In genomic region chr17:79623786-79624657, GRCh38 we compare ENCODE assay signal across 18 cellular contexts. TPM values are rescaled to one million over a fixed set of nuclear protein-coding genes. Genes with fewer than 3 reads are reported as not detected.
DNase-seq lines count a peak whose midpoint lies in the region; ATAC-seq and TF ChIP-seq lines count a peak whose summit lies in the region.
"Had no signal": no experiment of that assay in that cellular context is flagged by ENCODE, and none has a peak within 500 bp of the region (broad histone marks: within the 10 kb centered on the region; RNA-seq: fewer than 3 reads in every experiment).

No MANE protein-coding gene starts in this region.

- TF ChIP-seq POLR2A in esophagus muscularis mucosa (IDR thresholded peaks at IDR 0.05; ENCODE audit: low read depth): no peak
- TF ChIP-seq POLR2A in thyroid gland (IDR thresholded peaks at IDR 0.05): no peak

- H3K4me1 ChIP-seq in esophagus muscularis mucosa: peaks cover 0 to 13% (median under 1%) of the 10 kb centered on the region in 4 donors
- no peaks in the 10 kb centered on the region for H3K4me1 ChIP-seq in thyroid gland
- H3K4me1 ChIP-seq: BLaER1 treated with 17β-estradiol and CSF1 and Interleukin-3, amounts not matched to agents 10 nM and 100 nM; breast epithelium; heart right ventricle had no signal

- POLR2A ChIA-PET in activated CD4-positive, alpha-beta memory T cell treated with anti-CD3 and anti-CD28 coated beads for 36 hours (lab: Charles Lee): no interaction called here
- POLR2A ChIA-PET in activated CD4-positive, alpha-beta memory T cell treated with anti-CD3 and anti-CD28 coated beads, Interleukin-2, amount 10 ng/mL, durations not matched to agents 7 days and 5 days (lab: Charles Lee): no interaction called here

- H3K4me1 Mint-ChIP-seq in activated CD4-positive, alpha-beta memory T cell treated with anti-CD3 and anti-CD28 coated beads for 36 hours (ENCODE audit: low read depth): no peaks in the 10 kb centered on the region
- no peaks in the 10 kb centered on the region for H3K4me1 Mint-ChIP-seq in activated CD4-positive, alpha-beta memory T cell treated with anti-CD3 and anti-CD28 coated beads, Interleukin-2, amount 10 ng/mL, durations not matched to agents 7 days and 5 days
- H3K4me1 Mint-ChIP-seq in CD14-positive monocyte: no peaks in the 10 kb centered on the region
- H3K4me1 Mint-ChIP-seq: T-cell had no signal

- intact Hi-C loops in activated CD4-positive, alpha-beta memory T cell treated with anti-CD3 and anti-CD28 coated beads for 36 hours (cut with micrococcal nuclease): no loop called here
- intact Hi-C loops in CD14-positive monocyte (cut with micrococcal nuclease): no loop called here
- intact Hi-C loops in esophagus muscularis mucosa (cut with DNase I): no loop called here
- intact Hi-C loops in posterior vena cava (cut with DNase I): no loop called here
- intact Hi-C loops in thyroid gland (cut with DNase I): no loop called here

- H3K9me3 ChIP-seq in esophagus muscularis mucosa (no peaks in the 10 kb centered on the region), thyroid gland (no peaks in the 10 kb centered on the region)
- H3K9me3 ChIP-seq: breast epithelium, heart right ventricle had no signal

- CTCF ChIA-PET in activated CD4-positive, alpha-beta memory T cell treated with anti-CD3 and anti-CD28 coated beads for 36 hours (lab: Charles Lee): interaction anchor here (1.2 to 1.4 kb wide), 2 partner anchors 9 to 11 kb away, joined by 3 to 4 read pairs; no protein-coding TSS in a partner anchor
- CTCF ChIA-PET in activated CD4-positive, alpha-beta memory T cell treated with anti-CD3 and anti-CD28 coated beads, Interleukin-2, amount 10 ng/mL, durations not matched to agents 7 days and 5 days (lab: Charles Lee): interaction anchor here (1.9 kb wide), 1 partner anchor 12 kb away, joined by 4 read pairs; no protein-coding TSS in a partner anchor

- TF ChIP-seq EP300 in esophagus muscularis mucosa (IDR thresholded peaks at IDR 0.05): no peak

- 79% methylated on average over 19 of the region's 19 CpGs for WGBS in esophagus muscularis mucosa
- WGBS in thyroid gland, 2 donors: 79 to 85% methylated on average over 16 of the region's 19 CpGs

- peak; percentile 2 for DNase-seq in activated CD4-positive, alpha-beta memory T cell treated with anti-CD3 and anti-CD28 coated beads for 36 hours
- no peak for DNase-seq in activated CD4-positive, alpha-beta memory T cell treated with anti-CD3 and anti-CD28 coated beads, Interleukin-2, amount 10 ng/mL, durations not matched to agents 7 days and 5 days
- DNase-seq in CD14-positive monocyte (ENCODE audit: low spot score) (peak; percentile 21), esophagus muscularis mucosa (ENCODE audit: extremely low spot score) (peak; percentile 53), posterior vena cava (ENCODE audit: low spot score) (peak; percentile 71), AG20443 (ENCODE audit: low spot score) (no peak), thyroid gland (no peak)
- DNase-seq: NCI-H1694 treated with DMSO at 0.1 percent for 48 hours; stimulated activated CD4-positive, alpha-beta T cell treated with anti-CD3 and anti-CD28 coated beads, Interleukin-2, amount 100 ng/mL, for 48 hours had no signal

- no peaks in the 10 kb centered on the region for H3K36me3 Mint-ChIP-seq in activated CD4-positive, alpha-beta memory T cell treated with anti-CD3 and anti-CD28 coated beads for 36 hours
- H3K36me3 Mint-ChIP-seq in activated CD4-positive, alpha-beta memory T cell treated with anti-CD3 and anti-CD28 coated beads, Interleukin-2, amount 10 ng/mL, durations not matched to agents 7 days and 5 days (ENCODE audit: low read depth): no peaks in the 10 kb centered on the region
- no peaks in the 10 kb centered on the region for H3K36me3 Mint-ChIP-seq in CD14-positive monocyte
- H3K36me3 Mint-ChIP-seq: activated naive CD8-positive, alpha-beta T cell; T-cell had no signal

- H3K27ac Mint-ChIP-seq in activated CD4-positive, alpha-beta memory T cell treated with anti-CD3 and anti-CD28 coated beads for 36 hours: no peak overlapping the region
- H3K27ac Mint-ChIP-seq in activated CD4-positive, alpha-beta memory T cell treated with anti-CD3 and anti-CD28 coated beads, Interleukin-2, amount 10 ng/mL, durations not matched to agents 7 days and 5 days: no peak overlapping the region
- no peak overlapping the region for H3K27ac Mint-ChIP-seq in CD14-positive monocyte
- H3K27ac Mint-ChIP-seq: activated naive CD8-positive, alpha-beta T cell; T-cell had no signal

- H3K36me3 ChIP-seq in esophagus muscularis mucosa (no peaks in the 10 kb centered on the region), thyroid gland (no peaks in the 10 kb centered on the region)
- H3K36me3 ChIP-seq: BLaER1 treated with 17β-estradiol and CSF1 and Interleukin-3, amounts not matched to agents 10 nM and 100 nM; breast epithelium; heart right ventricle had no signal

- TF ChIP-seq CTCF in CD14-positive monocyte (IDR thresholded peaks at IDR 0.05): no peak
- no peak for TF ChIP-seq CTCF in esophagus muscularis mucosa (IDR thresholded peaks at IDR 0.05)
- no peak for TF ChIP-seq CTCF in thyroid gland (IDR thresholded peaks at IDR 0.05)

- peaks cover 0 to 62% (median 4%) of the 10 kb centered on the region in 4 donors for H3K27me3 ChIP-seq in esophagus muscularis mucosa
- no peaks in the 10 kb centered on the region for H3K27me3 ChIP-seq in thyroid gland

- H3K4me3 ChIP-seq in esophagus muscularis mucosa (no peak overlapping the region), thyroid gland (replicated peaks in 1 of 3) (no peak overlapping the region)
- H3K4me3 ChIP-seq: BLaER1 treated with 17β-estradiol and CSF1 and Interleukin-3, amounts not matched to agents 10 nM and 100 nM; breast epithelium; heart right ventricle had no signal

- H3K9me3 Mint-ChIP-seq in activated CD4-positive, alpha-beta memory T cell treated with anti-CD3 and anti-CD28 coated beads for 36 hours: peaks cover 6% of the 10 kb centered on the region
- H3K9me3 Mint-ChIP-seq in activated CD4-positive, alpha-beta memory T cell treated with anti-CD3 and anti-CD28 coated beads, Interleukin-2, amount 10 ng/mL, durations not matched to agents 7 days and 5 days: peaks cover 6% of the 10 kb centered on the region
- peaks cover 5 to 13% (median 7%) of the 10 kb centered on the region in 7 donors for H3K9me3 Mint-ChIP-seq in CD14-positive monocyte
- H3K9me3 Mint-ChIP-seq: T-cell had no signal

- H3K4me3 Mint-ChIP-seq in activated CD4-positive, alpha-beta memory T cell treated with anti-CD3 and anti-CD28 coated beads for 36 hours: no peak overlapping the region
- no peak overlapping the region for H3K4me3 Mint-ChIP-seq in activated CD4-positive, alpha-beta memory T cell treated with anti-CD3 and anti-CD28 coated beads, Interleukin-2, amount 10 ng/mL, durations not matched to agents 7 days and 5 days
- H3K4me3 Mint-ChIP-seq in CD14-positive monocyte: no peak overlapping the region
- H3K4me3 Mint-ChIP-seq: activated naive CD8-positive, alpha-beta T cell; T-cell had no signal

- H3K27ac ChIP-seq in esophagus muscularis mucosa (replicated peaks in 1 of 4) (no peak overlapping the region), thyroid gland (no peak overlapping the region)
- H3K27ac ChIP-seq: BLaER1 treated with 17β-estradiol and CSF1 and Interleukin-3, amounts not matched to agents 10 nM and 100 nM; breast epithelium; heart right ventricle; RWPE1 had no signal

- no peak for ATAC-seq in HG03135 (IDR thresholded peaks at IDR 0.05; ENCODE audit: unreplicated experiment)
- ATAC-seq: heart right ventricle, T-cell had no signal

- H3K27me3 Mint-ChIP-seq in activated CD4-positive, alpha-beta memory T cell treated with anti-CD3 and anti-CD28 coated beads for 36 hours: peaks cover 14% of the 10 kb centered on the region
- H3K27me3 Mint-ChIP-seq in activated CD4-positive, alpha-beta memory T cell treated with anti-CD3 and anti-CD28 coated beads, Interleukin-2, amount 10 ng/mL, durations not matched to agents 7 days and 5 days: no peaks in the 10 kb centered on the region
- H3K27me3 Mint-ChIP-seq in CD14-positive monocyte (ENCODE audit: low read depth in 3 of 3): peaks cover 3 to 12% (median 8%) of the 10 kb centered on the region in 3 donors

RNA-seq across cellular contexts. Expression of gene RBFOX3, which starts 13.2 kb away (rescaled TPM):
- not detected for total RNA-seq in activated CD4-positive, alpha-beta memory T cell treated with anti-CD3 and anti-CD28 coated beads for 36 hours
- total RNA-seq in activated CD4-positive, alpha-beta memory T cell treated with anti-CD3 and anti-CD28 coated beads, Interleukin-2, amount 10 ng/mL, durations not matched to agents 7 days and 5 days: not detected
- polyA plus RNA-seq in CD14-positive monocyte: not detected
- 10 to 100 TPM in 3 of 4 donors, 1 to 10 TPM in 1; 3.4 to 43.8 (median 17.2) TPM for total RNA-seq in esophagus muscularis mucosa
- 10 to 100 TPM in 1 of 2 donors, 1 to 10 TPM in 1; 7.1 to 21.6 TPM for total RNA-seq in posterior vena cava
- not detected for total RNA-seq in thyroid gland
- total RNA-seq: A172, breast epithelium, heart right ventricle, M059J, T-cell had no signal
- polyA plus RNA-seq: heart right ventricle had no signal

Comparison
In these comparisons a context has a peak if more than half of its experiments do, and no peak if none do; other contexts are left out.
1. DNase-seq: peak in activated CD4-positive, alpha-beta memory T cell treated with anti-CD3 and anti-CD28 coated beads for 36 hours (single experiment), CD14-positive monocyte (single experiment), esophagus muscularis mucosa (single experiment) and posterior vena cava (single experiment); none in activated CD4-positive, alpha-beta memory T cell treated with anti-CD3 and anti-CD28 coated beads, Interleukin-2, amount 10 ng/mL, durations not matched to agents 7 days and 5 days (single experiment), AG20443 (single experiment) and thyroid gland (0 of 2).
2. RNA of gene RBFOX3, which starts 13.2 kb away (total RNA-seq): 7.1 to 21.6 TPM in posterior vena cava and 3.4 to 43.8 TPM in esophagus muscularis mucosa; not detected in activated CD4-positive, alpha-beta memory T cell treated with anti-CD3 and anti-CD28 coated beads for 36 hours, not detected in activated CD4-positive, alpha-beta memory T cell treated with anti-CD3 and anti-CD28 coated beads, Interleukin-2, amount 10 ng/mL, durations not matched to agents 7 days and 5 days and not detected in thyroid gland; every median in the first group is over 4 times any median in the second.